22 cellular contexts compared by ENCODE assay signal in genomic region chr21:29578306-29578705, GRCh38.
A peak's percentile ranks its signal among the peaks of the same experiment; 100 is the strongest.
DNase-seq lines count a peak whose midpoint lies in the region; ATAC-seq, FAIRE-seq and TF ChIP-seq lines count a peak whose summit lies in the region.
"Had no signal": no experiment of that assay in that cellular context is flagged by ENCODE, and none has a peak within 500 bp of the region (broad histone marks: within the 10 kb centered on the region; RNA-seq: fewer than 3 reads in every experiment).

No MANE protein-coding gene starts in this region.

- H3K4me3 ChIP-seq in small intestine (ENCODE audit: low read depth in 1 of 2, low read length in 2 of 2) (no peak overlapping the region), coronary artery (no peak overlapping the region)
- H3K4me3 ChIP-seq: BLaER1, GM23338 had no signal

- H3K4me3 Mint-ChIP-seq in effector memory CD8-positive, alpha-beta T cell = no peak overlapping the region
- H3K4me3 Mint-ChIP-seq: B cell; CD4-positive, CD25-positive, alpha-beta regulatory T cell; CD8-positive, alpha-beta T cell; GM23338; H9 had no signal

- no peaks in the 10 kb centered on the region for H3K27me3 ChIP-seq in small intestine (ENCODE audit: control insufficient read depth in 2 of 2, insufficient read depth in 2 of 2, low read length in 2 of 2)
- H3K27me3 ChIP-seq: BLaER1 had no signal

- no peak overlapping the region for H3K27ac Mint-ChIP-seq in effector memory CD8-positive, alpha-beta T cell
- H3K27ac Mint-ChIP-seq: B cell; CD4-positive, CD25-positive, alpha-beta regulatory T cell; CD8-positive, alpha-beta T cell; GM23338; H9 had no signal

- no peaks in the 10 kb centered on the region for H3K36me3 ChIP-seq in small intestine (ENCODE audit: control insufficient read depth in 2 of 2, insufficient read depth in 2 of 2, low read length in 2 of 2)
- H3K36me3 ChIP-seq: BLaER1 had no signal

- no peaks in the 10 kb centered on the region for H3K9me3 Mint-ChIP-seq in effector memory CD8-positive, alpha-beta T cell
- H3K9me3 Mint-ChIP-seq: CD4-positive, CD25-positive, alpha-beta regulatory T cell; CD8-positive, alpha-beta T cell; GM23338; H9 had no signal

- H3K27ac ChIP-seq in small intestine (ENCODE audit: low read depth in 1 of 2, low read length in 1 of 2) = no peak overlapping the region
- no peak overlapping the region for H3K27ac ChIP-seq in coronary artery
- H3K27ac ChIP-seq: BLaER1, C4-2B had no signal

- no peak for FAIRE-seq in small intestine (lab: Jason Lieb, UNC)
- FAIRE-seq: GM12891, GM18507 had no signal

- WGBS in small intestine, 3 donors = 55 to 77% (median 60%) methylated on average over 7 of the region's 7 CpGs

- no peaks in the 10 kb centered on the region for H3K36me3 Mint-ChIP-seq in effector memory CD8-positive, alpha-beta T cell (ENCODE audit: insufficient read depth)
- H3K36me3 Mint-ChIP-seq: CD8-positive, alpha-beta T cell had no signal

- peak; percentile 51 for DNase-seq in D341Med (ENCODE audit: low spot score)
- peak; percentile 4 to 55 for DNase-seq in NCI-H524 (lab: John Stamatoyannopoulos, UW)
- DNase-seq in NCI-H82 treated with DMSO at 0.1 percent for 48 hours (lab: John Stamatoyannopoulos, UW; ENCODE audit: unreplicated experiment) = peak; percentile 99
- DNase-seq in small intestine = peak; percentile 15
- DNase-seq in activated CD4-positive, alpha-beta T cell treated with anti-CD3 and anti-CD28 coated beads for 48 hours = no peak
- DNase-seq in activated CD4-positive, alpha-beta T cell treated with anti-CD3 and anti-CD28 coated beads, Interleukin-2, amount 50 U/mL, for 4 hours = no peak
- no peak for DNase-seq in coronary artery (ENCODE audit: low spot score)
- no peak for DNase-seq in effector memory CD8-positive, alpha-beta T cell
- DNase-seq: Caco-2; CD4-positive, CD25-positive, alpha-beta regulatory T cell; CD8-positive, alpha-beta T cell; DMS53; DMS79 treated with DMSO at 0.1 percent for 48 hours; GF-D8; H9 had no signal

- H3K9me3 ChIP-seq in small intestine (ENCODE audit: control insufficient read depth, low read depth) = no peaks in the 10 kb centered on the region
- H3K9me3 ChIP-seq: BLaER1, Caco-2 had no signal

- H3K4me1 ChIP-seq in small intestine (ENCODE audit: control insufficient read depth in 2 of 2, insufficient read depth in 1 of 2, low read depth in 1 of 2, low read length in 1 of 2) = peaks cover 0 to 2% of the 10 kb centered on the region in 2 donors
- H3K4me1 ChIP-seq: BLaER1 had no signal

- no peaks in the 10 kb centered on the region for H3K27me3 Mint-ChIP-seq in effector memory CD8-positive, alpha-beta T cell
- H3K27me3 Mint-ChIP-seq: B cell; CD4-positive, CD25-positive, alpha-beta regulatory T cell had no signal

- no peak for ATAC-seq in effector memory CD8-positive, alpha-beta T cell (replicated peaks)
- ATAC-seq: CD8-positive, alpha-beta T cell; GM23338; HCT116 had no signal

- TF ChIP-seq CTCF in coronary artery (IDR thresholded peaks at IDR 0.05) = no peak

- H3K4me1 Mint-ChIP-seq in effector memory CD8-positive, alpha-beta T cell (ENCODE audit: low read depth in 2 of 2) = no peaks in the 10 kb centered on the region
- H3K4me1 Mint-ChIP-seq: B cell, GM23338, H9 had no signal

Comparison
In these comparisons a context has a peak if more than half of its experiments do, and no peak if none do; other contexts are left out.
1. DNase-seq: peak in D341Med (single experiment), NCI-H524 (2 of 2), NCI-H82 treated with DMSO at 0.1 percent for 48 hours (single experiment) and small intestine (single experiment); none in activated CD4-positive, alpha-beta T cell treated with anti-CD3 and anti-CD28 coated beads for 48 hours (single experiment), activated CD4-positive, alpha-beta T cell treated with anti-CD3 and anti-CD28 coated beads, Interleukin-2, amount 50 U/mL, for 4 hours (0 of 2), coronary artery (single experiment) and effector memory CD8-positive, alpha-beta T cell (0 of 3).